9 cellular contexts compared by ENCODE assay signal in the genomic region with DNA sequence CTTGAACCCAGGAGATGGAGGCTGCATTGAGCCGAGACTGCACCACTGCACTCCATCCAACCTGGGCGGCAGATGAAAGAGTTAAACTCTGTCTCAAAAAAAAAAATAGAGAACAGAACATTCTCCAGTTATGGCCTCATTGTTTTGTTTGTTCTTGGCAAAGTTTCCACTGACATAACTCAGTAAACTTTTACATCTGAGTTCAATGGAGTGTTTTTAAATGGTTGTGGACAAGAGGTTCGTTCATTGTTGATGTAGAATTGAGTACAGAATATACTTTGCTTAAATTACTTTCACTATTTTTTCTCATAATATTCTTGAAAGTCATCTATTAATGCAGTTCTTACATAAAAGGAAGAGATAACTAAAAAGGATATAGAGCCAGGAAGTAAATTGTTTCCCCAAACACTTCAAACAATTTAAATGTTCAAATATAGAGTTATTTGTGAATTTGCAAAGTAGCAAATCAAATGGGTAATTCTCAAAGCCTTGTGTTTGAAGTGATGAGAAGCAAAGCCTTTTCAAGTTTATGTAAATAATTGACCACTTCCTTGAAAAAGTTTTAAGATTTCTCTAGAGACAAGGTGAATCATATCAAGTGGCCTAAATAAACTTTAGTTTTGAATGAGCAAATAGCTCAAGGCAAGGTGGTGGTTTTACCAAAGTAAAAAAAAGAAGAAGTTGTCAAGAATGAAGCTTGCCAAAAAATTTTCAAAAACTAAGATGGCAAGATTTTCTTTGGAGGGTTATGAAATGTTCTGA. TPM values are rescaled to one million over a fixed set of nuclear protein-coding genes. Genes with fewer than 3 reads are reported as not detected.
DNase-seq lines count a peak whose midpoint lies in the region; ATAC-seq and TF ChIP-seq lines count a peak whose summit lies in the region.
"Had no signal": no experiment of that assay in that cellular context is flagged by ENCODE, and none has a peak within 500 bp of the region (broad histone marks: within the 10 kb centered on the region; RNA-seq: fewer than 3 reads in every experiment).

No MANE protein-coding gene starts in this region.

- 85 to 100% methylated on average over 2 to 3 of the region's 3 CpGs for WGBS in endodermal cell (ENCODE audit: insufficient coverage in 1 of 2, insufficient read length in 1 of 2), 2 experiments

- no peaks in the 10 kb centered on the region for H3K9me2 ChIP-seq in Karpas-422 (replicated peaks; ENCODE audit: insufficient read depth, low read length)

- H3K27ac Mint-ChIP-seq in endodermal cell (no peak overlapping the region), glutamatergic neuron (ENCODE audit: unreplicated experiment) (no peak overlapping the region)

- no peak for TF ChIP-seq CTCF in epithelial cell of esophagus (IDR thresholded peaks at IDR 0.05; ENCODE audit: insufficient read depth, low read depth, low read length, missing control alignments)
- no peak for TF ChIP-seq CTCF in gastrocnemius medialis (IDR thresholded peaks at IDR 0.05 in 4 of 5, conservative IDR thresholded peaks at IDR 0.05 in 1 of 5)
- no peak for TF ChIP-seq CTCF in endodermal cell (conservative IDR thresholded peaks at IDR 0.05)
- TF ChIP-seq CTCF in glutamatergic neuron (IDR thresholded peaks at IDR 0.05; ENCODE audit: partially characterized antibody, unreplicated experiment) = no peak

- H3K27me3 ChIP-seq in Karpas-422 (ENCODE audit: low read length) (no peaks in the 10 kb centered on the region), gastrocnemius medialis (no peaks in the 10 kb centered on the region), endodermal cell (ENCODE audit: control insufficient read depth, insufficient read depth, low read length, poor library complexity, severe bottlenecking) (no peaks in the 10 kb centered on the region)

- peak overlapping the region; percentile 3 for H3K4me2 ChIP-seq in Karpas-422 (ENCODE audit: low read depth, low read length, poor library complexity, severe bottlenecking)

- no peaks in the 10 kb centered on the region for H4K20me1 ChIP-seq in Karpas-422 (ENCODE audit: insufficient read depth, low read depth, low read length)

- no peak for TF ChIP-seq POLR2A in gastrocnemius medialis (IDR thresholded peaks at IDR 0.05)

- H3K9ac ChIP-seq in Karpas-422 (ENCODE audit: low read length) (no peak overlapping the region), endodermal cell (ENCODE audit: extremely low read depth, low read length, poor library complexity, severe bottlenecking) (no peak overlapping the region)

- no peaks in the 10 kb centered on the region for H3K36me3 Mint-ChIP-seq in endodermal cell (ENCODE audit: low read depth)
- H3K36me3 Mint-ChIP-seq in glutamatergic neuron (ENCODE audit: unreplicated experiment) = no peaks in the 10 kb centered on the region

- peaks cover 22% of the 10 kb centered on the region for H3K4me1 ChIP-seq in Karpas-422 (ENCODE audit: low read length)
- H3K4me1 ChIP-seq in gastrocnemius medialis = peaks cover 10 to 26% of the 10 kb centered on the region in 2 donors
- no peaks in the 10 kb centered on the region for H3K4me1 ChIP-seq in endodermal cell (ENCODE audit: control insufficient read depth, insufficient read depth, low read length)

- H3K9me3 ChIP-seq in Karpas-422 (ENCODE audit: low read length) (no peaks in the 10 kb centered on the region), gastrocnemius medialis (no peaks in the 10 kb centered on the region), endodermal cell (ENCODE audit: control insufficient read depth, low read length) (no peaks in the 10 kb centered on the region)

- in situ Hi-C loops in gastrocnemius medialis (cut with MboI; ENCODE audit: low sequenced_read_pairs in 4 of 4) = loop anchor here in 1 of 4 donors (25.0 kb wide), 1 partner anchor 376 kb away; no protein-coding TSS in a partner anchor

- H3K4me1 Mint-ChIP-seq in endodermal cell (no peaks in the 10 kb centered on the region), glutamatergic neuron (ENCODE audit: low read depth, unreplicated experiment) (peaks cover 8% of the 10 kb centered on the region)

- no peak overlapping the region for H2AFZ ChIP-seq in Karpas-422 (ENCODE audit: low read length)

- H3K4me3 ChIP-seq in Karpas-422 (ENCODE audit: low read length) = no peak overlapping the region
- H3K4me3 ChIP-seq in epithelial cell of esophagus (ENCODE audit: low read length) = no peak overlapping the region
- no peak overlapping the region for H3K4me3 ChIP-seq in gastrocnemius medialis
- no peak overlapping the region for H3K4me3 ChIP-seq in endodermal cell (ENCODE audit: low read length)

- H3K27ac ChIP-seq in Karpas-422 (ENCODE audit: low read length) (no peak overlapping the region), gastrocnemius medialis (peak overlapping the region; percentile 4 to 72 (median 60)), endodermal cell (ENCODE audit: low read depth, low read length) (no peak overlapping the region)

- ATAC-seq in GM18519 (IDR thresholded peaks at IDR 0.05; ENCODE audit: low FRiP score, unreplicated experiment) = peak; percentile 49
- ATAC-seq in gastrocnemius medialis = peak; percentile 55 to 70

- H3K79me2 ChIP-seq in Karpas-422 (ENCODE audit: low read length) = no peaks in the 10 kb centered on the region

- H3K9me3 Mint-ChIP-seq in endodermal cell (peaks cover 3% of the 10 kb centered on the region), glutamatergic neuron (ENCODE audit: unreplicated experiment) (peaks cover 2% of the 10 kb centered on the region)

- H3K27me3 Mint-ChIP-seq in endodermal cell (ENCODE audit: insufficient read depth) (peaks cover 2% of the 10 kb centered on the region), glutamatergic neuron (ENCODE audit: unreplicated experiment) (no peaks in the 10 kb centered on the region)

- DNase-seq in Karpas-422 (peak; percentile 79), epithelial cell of esophagus (ENCODE audit: low read depth) (peak; percentile 62), gastrocnemius medialis (no peak), amygdala (lab: John Stamatoyannopoulos, UW) (no peak), endodermal cell (no peak), glutamatergic neuron (no peak), HuH-7.5 (ENCODE audit: low spot score) (no peak)
- DNase-seq: GOT3 had no signal

- no peaks in the 10 kb centered on the region for H3K36me3 ChIP-seq in Karpas-422 (ENCODE audit: insufficient read depth, low read length)
- H3K36me3 ChIP-seq in gastrocnemius medialis = no peaks in the 10 kb centered on the region
- no peaks in the 10 kb centered on the region for H3K36me3 ChIP-seq in endodermal cell (ENCODE audit: control insufficient read depth, insufficient read depth, low read length)

- H3K4me3 Mint-ChIP-seq in endodermal cell = no peak overlapping the region
- no peak overlapping the region for H3K4me3 Mint-ChIP-seq in glutamatergic neuron (ENCODE audit: unreplicated experiment)

- intact Hi-C loops in gastrocnemius medialis (cut with DNase I; ENCODE audit: low total_unique reads) = no loop called here

RNA-seq across cellular contexts. Expression of a gene that starts 42.4 kb away (rescaled TPM):
- total RNA-seq in Karpas-422 (2014; rRNA removed; shearing (Covaris generic); ENCODE audit: low replicate concordance) = 36.0 and 76.9 TPM in 2 replicates
- total RNA-seq in gastrocnemius medialis = 10 to 100 TPM; 54.7 to 97.4 (median 61.1) TPM
- 10 to 100 TPM; 23.7 to 30.2 TPM for total RNA-seq in endodermal cell
- polyA plus RNA-seq in endodermal cell (2013, experiment 1 of 2) = 38.7 TPM
- polyA plus RNA-seq in endodermal cell (2013, experiment 2 of 2) = 34.8 TPM
- 36.4 TPM for total RNA-seq in glutamatergic neuron (ENCODE audit: unreplicated experiment)

Comparison
In these comparisons a context has a peak if more than half of its experiments do, and no peak if none do; other contexts are left out.
1. DNase-seq: peak in Karpas-422 (single experiment) and epithelial cell of esophagus (single experiment); none in gastrocnemius medialis (0 of 2), amygdala (0 of 56), endodermal cell (single experiment), glutamatergic neuron (single experiment) and HuH-7.5 (single experiment).
2. H3K27ac ChIP-seq: peak in gastrocnemius medialis (4 of 4); none in Karpas-422 (single experiment) and endodermal cell (single experiment).